12 cellular contexts compared by ENCODE assay signal in the genomic region with DNA sequence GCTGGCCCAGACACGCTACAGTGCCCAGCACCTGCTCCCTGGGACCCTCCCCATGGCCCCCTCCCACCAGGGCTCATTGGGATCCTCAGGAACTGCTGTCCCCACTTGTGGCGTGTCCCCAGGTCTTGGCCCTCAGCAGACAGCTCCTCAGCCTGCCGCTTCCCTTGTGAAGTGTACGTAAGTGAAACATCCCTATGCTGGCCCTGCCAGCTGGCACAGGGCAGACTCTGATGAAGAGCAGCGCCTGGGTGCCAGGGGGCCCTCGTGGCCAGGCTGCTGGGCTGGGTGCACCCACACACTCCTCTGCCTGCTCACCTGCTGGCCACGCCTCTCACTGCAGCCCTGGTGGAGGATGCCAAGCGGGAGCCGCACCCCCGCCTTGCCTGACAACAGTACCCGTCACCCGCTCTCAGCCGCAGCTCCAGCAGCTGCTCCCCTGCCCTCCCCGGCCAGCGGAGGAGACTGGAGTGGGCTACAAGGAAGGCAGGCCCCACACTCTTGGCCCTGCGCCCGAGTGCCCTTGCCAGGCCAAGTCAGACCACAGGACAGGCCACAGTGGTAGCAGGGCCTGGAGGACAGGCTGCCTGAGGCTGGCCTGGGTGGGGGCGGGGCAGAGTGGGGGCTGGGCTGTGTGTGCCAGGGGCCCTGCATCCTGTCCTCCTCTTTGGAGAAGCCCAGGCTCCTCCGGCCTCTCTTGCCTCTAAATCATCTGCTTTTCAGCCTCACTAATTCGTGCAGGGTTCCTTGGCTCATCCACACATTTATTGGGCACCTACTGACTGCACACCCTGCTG. TPM values are rescaled to one million over a fixed set of nuclear protein-coding genes. Genes with fewer than 3 reads are reported as not detected.
DNase-seq lines count a peak whose midpoint lies in the region; FAIRE-seq and TF ChIP-seq lines count a peak whose summit lies in the region.
"Had no signal": no experiment of that assay in that cellular context is flagged by ENCODE, and none has a peak within 500 bp of the region (broad histone marks: within the 10 kb centered on the region; RNA-seq: fewer than 3 reads in every experiment).

No MANE protein-coding gene starts in this region.

- H3K9me3 ChIP-seq in colonic mucosa: no peaks in the 10 kb centered on the region

- no peaks in the 10 kb centered on the region for H3K36me3 ChIP-seq in colonic mucosa

- DNase-seq in DMS79 (lab: John Stamatoyannopoulos, UW): peak; percentile 57
- peak; percentile 27 for DNase-seq in NCI-H2107 (lab: John Stamatoyannopoulos, UW)
- peak; percentile 71 for DNase-seq in colonic mucosa
- DNase-seq in myocyte (ENCODE audit: low read depth): peak; percentile 96
- DNase-seq in SKM-1 treated with dmso at 0.1 percent for 144 hours (lab: John Stamatoyannopoulos, UW; ENCODE audit: unreplicated experiment): no peak
- no peak for DNase-seq in NCI-H1048 (lab: John Stamatoyannopoulos, UW)
- no peak for DNase-seq in H54 (ENCODE audit: insufficient read length, low spot score)
- no peak for DNase-seq in activated CD4-positive, alpha-beta T cell treated with anti-CD3 and anti-CD28 coated beads, Interleukin-2, amount 50 U/mL, for 1 hour
- DNase-seq: activated T-cell treated with anti-CD3 and anti-CD28 coated beads, Interleukin-2, amount 50 U/mL, for 4 hours; DND-41; KG1 had no signal

- intact Hi-C loops in colonic mucosa (cut with DNase I): no loop called here

- no peak overlapping the region for H3K9ac ChIP-seq in colonic mucosa (ENCODE audit: low read depth in 2 of 2, low read length in 2 of 2)

- no peak for FAIRE-seq in H54 (lab: Jason Lieb, UNC)

- peaks cover 7% of the 10 kb centered on the region for H3K4me1 ChIP-seq in colonic mucosa

- TF ChIP-seq CTCF in colonic mucosa (IDR thresholded peaks at IDR 0.05): no peak

- H3K27me3 ChIP-seq in colonic mucosa: no peaks in the 10 kb centered on the region

- no peak overlapping the region for H3K4me3 ChIP-seq in colonic mucosa
- H3K4me3 ChIP-seq: dorsolateral prefrontal cortex had no signal

- TF ChIP-seq POLR2A in H54 (IDR thresholded peaks at IDR 0.05; ENCODE audit: low read depth, low read length): no peak

- H3K27ac ChIP-seq in colonic mucosa: no peak overlapping the region
- H3K27ac ChIP-seq: dorsolateral prefrontal cortex had no signal

RNA-seq across cellular contexts. Expression of gene IGF2, which starts 39.5 kb away (rescaled TPM):
- total RNA-seq in colonic mucosa (1 to 10 TPM; 4.1 to 9.2 TPM), myocyte (330 and 438 TPM in 2 replicates)
- polyA plus RNA-seq in myocyte (2012): 915 TPM

Comparison
In these comparisons a context has a peak if more than half of its experiments do, and no peak if none do; other contexts are left out.
1. DNase-seq: peak in DMS79 (single experiment), NCI-H2107 (single experiment), colonic mucosa (single experiment) and myocyte (single experiment); none in SKM-1 treated with dmso at 0.1 percent for 144 hours (single experiment), NCI-H1048 (single experiment), H54 (single experiment) and activated CD4-positive, alpha-beta T cell treated with anti-CD3 and anti-CD28 coated beads, Interleukin-2, amount 50 U/mL, for 1 hour (single experiment).
2. RNA of gene IGF2, which starts 39.5 kb away (total RNA-seq): 330 to 438 TPM in myocyte; 4.1 to 9.2 TPM in colonic mucosa; every median in the first group is over 10 times any median in the second.